22 cellular contexts compared by ENCODE assay signal in genomic region chr7:134942690-134943466, GRCh38. TPM values are rescaled to one million over a fixed set of nuclear protein-coding genes. Genes with fewer than 3 reads are reported as not detected.
DNase-seq lines count a peak whose midpoint lies in the region; ATAC-seq and TF ChIP-seq lines count a peak whose summit lies in the region.
"Had no signal": no experiment of that assay in that cellular context is flagged by ENCODE, and none has a peak within 500 bp of the region (broad histone marks: within the 10 kb centered on the region; RNA-seq: fewer than 3 reads in every experiment).

No MANE protein-coding gene starts in this region.

- no peaks in the 10 kb centered on the region for H3K9me3 ChIP-seq in breast epithelium
- H3K9me3 ChIP-seq: HAP-1, left lung, MG63 had no signal

- TF ChIP-seq POLR2A in breast epithelium (IDR thresholded peaks at IDR 0.05) = no peak

- peak overlapping the region; percentile 63 for H3K27ac Mint-ChIP-seq in MCF 10A (ENCODE audit: low read depth, unreplicated experiment)
- H3K27ac Mint-ChIP-seq in endothelial cell (ENCODE audit: unreplicated experiment) = peak overlapping the region; percentile 4
- peak overlapping the region; percentile 59 to 89 (median 87) for H3K27ac Mint-ChIP-seq in nephron
- peak overlapping the region; percentile 48 for H3K27ac Mint-ChIP-seq in type B pancreatic cell
- H3K27ac Mint-ChIP-seq in activated CD4-positive, alpha-beta memory T cell treated with anti-CD3 and anti-CD28 coated beads, Interleukin-2, amount 10 ng/mL, durations not matched to agents 7 days and 5 days = no peak overlapping the region
- H3K27ac Mint-ChIP-seq: activated naive CD4-positive, alpha-beta T cell treated with anti-CD3 and anti-CD28 coated beads, Interleukin-2, amount 50 U/mL, for 24 hours; B cell; dendritic cell treated with granulocyte-macrophage colony-stimulating factor and Interleukin-4, amounts not matched to agents 40 ng/mL and 50 ng/mL, for 4 days; natural killer cell; WTC11 had no signal

- H3K27me3 Mint-ChIP-seq in MCF 10A (ENCODE audit: insufficient read depth, unreplicated experiment) = no peaks in the 10 kb centered on the region
- H3K27me3 Mint-ChIP-seq in endothelial cell (ENCODE audit: unreplicated experiment) = peaks cover 3% of the 10 kb centered on the region
- H3K27me3 Mint-ChIP-seq in nephron (ENCODE audit: low read depth) = no peaks in the 10 kb centered on the region
- no peaks in the 10 kb centered on the region for H3K27me3 Mint-ChIP-seq in type B pancreatic cell
- H3K27me3 Mint-ChIP-seq in activated CD4-positive, alpha-beta memory T cell treated with anti-CD3 and anti-CD28 coated beads, Interleukin-2, amount 10 ng/mL, durations not matched to agents 7 days and 5 days = peaks cover 1% of the 10 kb centered on the region
- H3K27me3 Mint-ChIP-seq: activated naive CD4-positive, alpha-beta T cell treated with anti-CD3 and anti-CD28 coated beads, Interleukin-2, amount 50 U/mL, for 24 hours had no signal

- H3K9me3 Mint-ChIP-seq in MCF 10A (ENCODE audit: unreplicated experiment) = no peaks in the 10 kb centered on the region
- H3K9me3 Mint-ChIP-seq in endothelial cell (ENCODE audit: unreplicated experiment) = no peaks in the 10 kb centered on the region
- H3K9me3 Mint-ChIP-seq in nephron = no peaks in the 10 kb centered on the region
- peaks cover 3% of the 10 kb centered on the region for H3K9me3 Mint-ChIP-seq in type B pancreatic cell
- no peaks in the 10 kb centered on the region for H3K9me3 Mint-ChIP-seq in activated CD4-positive, alpha-beta memory T cell treated with anti-CD3 and anti-CD28 coated beads, Interleukin-2, amount 10 ng/mL, durations not matched to agents 7 days and 5 days
- H3K9me3 Mint-ChIP-seq: activated naive CD4-positive, alpha-beta T cell treated with anti-CD3 and anti-CD28 coated beads, Interleukin-2, amount 50 U/mL, for 24 hours; dendritic cell treated with granulocyte-macrophage colony-stimulating factor and Interleukin-4, amounts not matched to agents 40 ng/mL and 50 ng/mL, for 4 days; natural killer cell; WTC11 had no signal

- H3K4me1 ChIP-seq in breast epithelium = no peaks in the 10 kb centered on the region
- H3K4me1 ChIP-seq: HAP-1 had no signal

- no peak overlapping the region for H3K4me3 ChIP-seq in breast epithelium
- H3K4me3 ChIP-seq: HAP-1, K562, left lung, MG63 had no signal

- POLR2A ChIA-PET in MCF 10A (lab: Yijun Ruan, JAX) = interaction anchor here (0.7 to 1.8 kb wide), 4 partner anchors 11 to 250 kb away, joined by 3 to 5 read pairs (median 4); partner anchors contain the start of gene CYREN
- POLR2A ChIA-PET in activated CD4-positive, alpha-beta memory T cell treated with anti-CD3 and anti-CD28 coated beads, Interleukin-2, amount 10 ng/mL, durations not matched to agents 7 days and 5 days (lab: Charles Lee) = no interaction called here

- no TSS peak for BruUV-seq in MCF 10A (replicated peaks; lab: Mats Ljungman, UMichigan)

- H3K27me3 ChIP-seq in breast epithelium = no peaks in the 10 kb centered on the region
- H3K27me3 ChIP-seq: left lung, MG63 had no signal

- CTCF ChIA-PET in MCF 10A (lab: Yijun Ruan, JAX) = interaction anchor here (0.6 to 6.8 kb wide), 13 partner anchors 103 to 510 kb away, joined by 3 to 96 read pairs (median 3); no protein-coding TSS in a partner anchor
- CTCF ChIA-PET in activated CD4-positive, alpha-beta memory T cell treated with anti-CD3 and anti-CD28 coated beads, Interleukin-2, amount 10 ng/mL, durations not matched to agents 7 days and 5 days (lab: Charles Lee) = interaction anchor here (0.7 to 2.2 kb wide), 5 partner anchors 132 to 414 kb away, joined by 3 to 6 read pairs (median 3); partner anchors contain the start of gene CYREN

- no peak for TF ChIP-seq CTCF in MCF 10A (IDR thresholded peaks at IDR 0.05; ENCODE audit: unreplicated experiment)
- TF ChIP-seq CTCF in breast epithelium (IDR thresholded peaks at IDR 0.05) = no peak
- TF ChIP-seq CTCF in endothelial cell (IDR thresholded peaks at IDR 0.05; ENCODE audit: unreplicated experiment) = no peak
- TF ChIP-seq CTCF in nephron (IDR thresholded peaks at IDR 0.05; ENCODE audit: unreplicated experiment in 3 of 3) = no peak
- TF ChIP-seq CTCF in type B pancreatic cell (conservative IDR thresholded peaks at IDR 0.05) = no peak

- intact Hi-C loops in MCF 10A (cut with micrococcal nuclease) (loop anchor here (1.0 to 10.0 kb wide), 3 partner anchors 310 to 508 kb away; no protein-coding TSS in a partner anchor), breast epithelium (cut with DNase I; ENCODE audit: low total_unique reads) (no loop called here)

- H3K27ac ChIP-seq in breast epithelium = no peak overlapping the region
- H3K27ac ChIP-seq: left lung had no signal

- no peak for DNase-seq in MCF 10A (ENCODE audit: unreplicated experiment)
- no peak for DNase-seq in breast epithelium (ENCODE audit: low spot score in 2 of 2)
- no peak for DNase-seq in endothelial cell (ENCODE audit: low spot score)
- no peak for DNase-seq in type B pancreatic cell (ENCODE audit: extremely low spot score, unreplicated experiment)
- no peak for DNase-seq in stimulated activated CD4-positive, alpha-beta T cell treated with anti-CD3 and anti-CD28 coated beads, Interleukin-2, amount 100 ng/mL, for 24 hours
- no peak for DNase-seq in activated CD4-positive, alpha-beta memory T cell treated with anti-CD3 and anti-CD28 coated beads, Interleukin-2, amount 10 ng/mL, durations not matched to agents 7 days and 5 days
- DNase-seq: activated CD4-positive, alpha-beta T cell treated with anti-CD3 and anti-CD28 coated beads, Interleukin-2, amount 50 U/mL, for 1 hour; DND-41; left lung; MG63; natural killer cell; NCI-H2107; right cardiac atrium; T-helper 9 cell had no signal

- ATAC-seq in GM21423 (IDR thresholded peaks at IDR 0.05; ENCODE audit: unreplicated experiment) = no peak
- ATAC-seq: natural killer cell, right cardiac atrium had no signal

- H3K4me3 Mint-ChIP-seq in MCF 10A (ENCODE audit: unreplicated experiment) (no peak overlapping the region), endothelial cell (ENCODE audit: unreplicated experiment) (no peak overlapping the region), nephron (peak overlapping the region in 1 of 3 experiments; percentile 8), type B pancreatic cell (peak overlapping the region; percentile 23)
- H3K4me3 Mint-ChIP-seq in activated CD4-positive, alpha-beta memory T cell treated with anti-CD3 and anti-CD28 coated beads, Interleukin-2, amount 10 ng/mL, durations not matched to agents 7 days and 5 days = no peak overlapping the region
- H3K4me3 Mint-ChIP-seq: activated naive CD4-positive, alpha-beta T cell treated with anti-CD3 and anti-CD28 coated beads, Interleukin-2, amount 50 U/mL, for 24 hours; B cell; dendritic cell treated with granulocyte-macrophage colony-stimulating factor and Interleukin-4, amounts not matched to agents 40 ng/mL and 50 ng/mL, for 4 days; natural killer cell; WTC11 had no signal

- no peaks in the 10 kb centered on the region for H3K36me3 ChIP-seq in breast epithelium
- H3K36me3 ChIP-seq: HAP-1, MG63 had no signal

- H3K4me1 Mint-ChIP-seq in MCF 10A (ENCODE audit: insufficient read depth, unreplicated experiment) (peaks cover 8% of the 10 kb centered on the region), endothelial cell (ENCODE audit: unreplicated experiment) (peaks cover 12% of the 10 kb centered on the region), nephron (peaks cover 61% of the 10 kb centered on the region), type B pancreatic cell (ENCODE audit: unreplicated experiment) (peaks cover 39% of the 10 kb centered on the region)
- peaks cover 5% of the 10 kb centered on the region for H3K4me1 Mint-ChIP-seq in activated CD4-positive, alpha-beta memory T cell treated with anti-CD3 and anti-CD28 coated beads, Interleukin-2, amount 10 ng/mL, durations not matched to agents 7 days and 5 days
- H3K4me1 Mint-ChIP-seq: B cell, natural killer cell had no signal

- H3K36me3 Mint-ChIP-seq in MCF 10A (ENCODE audit: insufficient read depth, unreplicated experiment) = peaks cover 57% of the 10 kb centered on the region
- H3K36me3 Mint-ChIP-seq in endothelial cell (ENCODE audit: low read depth, unreplicated experiment) = peaks cover 27% of the 10 kb centered on the region
- peaks cover 58% of the 10 kb centered on the region for H3K36me3 Mint-ChIP-seq in nephron (ENCODE audit: low read depth)
- H3K36me3 Mint-ChIP-seq in type B pancreatic cell = peaks cover 59% of the 10 kb centered on the region
- H3K36me3 Mint-ChIP-seq in activated CD4-positive, alpha-beta memory T cell treated with anti-CD3 and anti-CD28 coated beads, Interleukin-2, amount 10 ng/mL, durations not matched to agents 7 days and 5 days (ENCODE audit: low read depth) = no peaks in the 10 kb centered on the region
- H3K36me3 Mint-ChIP-seq: activated naive CD4-positive, alpha-beta T cell treated with anti-CD3 and anti-CD28 coated beads, Interleukin-2, amount 50 U/mL, for 24 hours; natural killer cell had no signal

RNA-seq across cellular contexts. Expression of gene AGBL3, which starts 43.4 kb away (rescaled TPM):
- total RNA-seq in MCF 10A (2022) (1.1 and 1.8 TPM in 2 replicates), breast epithelium (1 to 10 TPM; 2.2 to 5.1 (median 4.3) TPM), endothelial cell (ENCODE audit: unreplicated experiment) (3.0 TPM), type B pancreatic cell (ENCODE audit: low replicate concordance) (2.4 and 3.2 TPM in 2 replicates)
- total RNA-seq in activated CD4-positive, alpha-beta memory T cell treated with anti-CD3 and anti-CD28 coated beads, Interleukin-2, amount 10 ng/mL, durations not matched to agents 7 days and 5 days = 1 to 10 TPM; 2.8 to 3.4 TPM
